16 cellular contexts compared by ENCODE assay signal in genomic region chr16:11050954-11051353, GRCh38.
A peak's percentile ranks its signal among the peaks of the same experiment; 100 is the strongest.
DNase-seq lines count a peak whose midpoint lies in the region; ATAC-seq and TF ChIP-seq lines count a peak whose summit lies in the region.
"Had no signal": no experiment of that assay in that cellular context is flagged by ENCODE, and none has a peak within 500 bp of the region (broad histone marks: within the 10 kb centered on the region; RNA-seq: fewer than 3 reads in every experiment).

No MANE protein-coding gene starts in this region.

- no peak overlapping the region for H3K4me3 Mint-ChIP-seq in activated CD8-positive, alpha-beta memory T cell treated with anti-CD3 and anti-CD28 coated beads, Interleukin-2, amount 10 ng/mL, durations not matched to agents 7 days and 5 days
- no peak overlapping the region for H3K4me3 Mint-ChIP-seq in activated CD8-positive, alpha-beta T cell treated with anti-CD3 and anti-CD28 coated beads for 36 hours

- no peak for TF ChIP-seq POLR2A in NB4 (IDR thresholded peaks at IDR 0.05; ENCODE audit: extremely low read depth, insufficient read length)

- POLR2A ChIA-PET in activated CD8-positive, alpha-beta T cell treated with anti-CD3 and anti-CD28 coated beads for 36 hours (lab: Charles Lee) = interaction anchor here (1.4 to 4.6 kb wide), 7 partner anchors 43 to 203 kb away, joined by 4 to 68 read pairs (median 11); partner anchors contain the start of gene SOCS1

- peaks cover 20% of the 10 kb centered on the region for H3F3A ChIP-seq in smooth muscle cell (ENCODE audit: low read depth)

- H3K79me2 ChIP-seq in smooth muscle cell (ENCODE audit: low read depth) = no peaks in the 10 kb centered on the region

- H2AFZ ChIP-seq in smooth muscle cell (ENCODE audit: low read depth) = no peak overlapping the region

- intact Hi-C loops in activated CD8-positive, alpha-beta T cell treated with anti-CD3 and anti-CD28 coated beads for 36 hours (cut with micrococcal nuclease) = loop anchor here (5.0 kb wide), 1 partner anchor 41 kb away; no protein-coding TSS in a partner anchor
- intact Hi-C loops in cardiac septum (cut with DNase I) = no loop called here

- H3K27ac ChIP-seq in smooth muscle cell (ENCODE audit: low read depth) = no peak overlapping the region
- H3K27ac ChIP-seq: heart right ventricle, ovary, upper lobe of left lung had no signal

- DNase-seq in activated CD8-positive, alpha-beta memory T cell treated with anti-CD3 and anti-CD28 coated beads, Interleukin-2, amount 10 ng/mL, durations not matched to agents 7 days and 5 days = no peak
- DNase-seq in activated CD8-positive, alpha-beta memory T cell treated with anti-CD3 and anti-CD28 coated beads, Interleukin-2, amount 50 U/mL, for 4 hours = no peak
- peak; percentile 27 for DNase-seq in NB4 (ENCODE audit: low read depth)
- no peak for DNase-seq in activated CD8-positive, alpha-beta T cell treated with anti-CD3 and anti-CD28 coated beads for 36 hours
- no peak for DNase-seq in smooth muscle cell (lab: John Stamatoyannopoulos, UW; ENCODE audit: unreplicated experiment)
- DNase-seq in cardiac septum (ENCODE audit: low spot score) = no peak
- no peak for DNase-seq in iPS-NIHi7 (ENCODE audit: extremely low spot score)
- no peak for DNase-seq in mucosa of gallbladder (ENCODE audit: low spot score)
- DNase-seq: activated T-cell treated with anti-CD3 and anti-CD28 coated beads, Interleukin-2, amount 50 U/mL, for 72 hours; heart right ventricle; MG63; ovary; stimulated activated naive CD4-positive, alpha-beta T cell; upper lobe of left lung had no signal

- peaks cover 14% of the 10 kb centered on the region for H3K4me1 ChIP-seq in smooth muscle cell (ENCODE audit: low read depth)

- no peak for ATAC-seq in activated CD8-positive, alpha-beta memory T cell treated with anti-CD3 and anti-CD28 coated beads, Interleukin-2, amount 10 ng/mL, durations not matched to agents 7 days and 5 days
- ATAC-seq in activated CD8-positive, alpha-beta T cell treated with anti-CD3 and anti-CD28 coated beads for 36 hours = no peak
- ATAC-seq: activated T-cell treated with anti-CD3 and anti-CD28 coated beads, Interleukin-2, amount 50 U/mL, for 72 hours; heart right ventricle; Panc1 had no signal

- H4K20me1 ChIP-seq in smooth muscle cell (ENCODE audit: low read depth) = no peaks in the 10 kb centered on the region

- H3K9ac ChIP-seq in smooth muscle cell (ENCODE audit: low read depth) = no peak overlapping the region

- no peaks in the 10 kb centered on the region for H3K9me3 ChIP-seq in smooth muscle cell (replicated peaks; ENCODE audit: low read depth)
- H3K9me3 ChIP-seq: heart right ventricle, MG63, ovary, upper lobe of left lung had no signal

- no peaks in the 10 kb centered on the region for H3K9me3 Mint-ChIP-seq in activated CD8-positive, alpha-beta memory T cell treated with anti-CD3 and anti-CD28 coated beads, Interleukin-2, amount 10 ng/mL, durations not matched to agents 7 days and 5 days (ENCODE audit: low read depth)
- H3K9me3 Mint-ChIP-seq in activated CD8-positive, alpha-beta T cell treated with anti-CD3 and anti-CD28 coated beads for 36 hours = no peaks in the 10 kb centered on the region

- CTCF ChIA-PET in activated CD8-positive, alpha-beta memory T cell treated with anti-CD3 and anti-CD28 coated beads, Interleukin-2, amount 10 ng/mL, durations not matched to agents 7 days and 5 days (lab: Charles Lee) = interaction anchor here (0.9 to 4.8 kb wide), 10 partner anchors 17 to 205 kb away, joined by 3 to 36 read pairs (median 8); partner anchors contain the start of gene SOCS1
- CTCF ChIA-PET in activated CD8-positive, alpha-beta T cell treated with anti-CD3 and anti-CD28 coated beads for 36 hours (lab: Charles Lee) = interaction anchor here (0.8 to 2.3 kb wide), 6 partner anchors 7 to 205 kb away, joined by 3 to 11 read pairs (median 6); partner anchors contain the start of gene SOCS1

- H3K36me3 Mint-ChIP-seq in activated CD8-positive, alpha-beta memory T cell treated with anti-CD3 and anti-CD28 coated beads, Interleukin-2, amount 10 ng/mL, durations not matched to agents 7 days and 5 days = peaks cover 56% of the 10 kb centered on the region
- H3K36me3 Mint-ChIP-seq in activated CD8-positive, alpha-beta T cell treated with anti-CD3 and anti-CD28 coated beads for 36 hours (ENCODE audit: low read depth) = peaks cover 55% of the 10 kb centered on the region

- peak overlapping the region; percentile 92 for H3K27ac Mint-ChIP-seq in activated CD8-positive, alpha-beta memory T cell treated with anti-CD3 and anti-CD28 coated beads, Interleukin-2, amount 10 ng/mL, durations not matched to agents 7 days and 5 days
- peak overlapping the region; percentile 97 for H3K27ac Mint-ChIP-seq in activated CD8-positive, alpha-beta T cell treated with anti-CD3 and anti-CD28 coated beads for 36 hours

- H3K36me3 ChIP-seq in smooth muscle cell (ENCODE audit: low read depth) = no peaks in the 10 kb centered on the region
- H3K36me3 ChIP-seq: ovary had no signal

- H3K27me3 ChIP-seq in smooth muscle cell (ENCODE audit: low read depth) = no peaks in the 10 kb centered on the region
- H3K27me3 ChIP-seq: heart right ventricle, MG63, ovary, upper lobe of left lung had no signal

- H3K4me1 Mint-ChIP-seq in activated CD8-positive, alpha-beta memory T cell treated with anti-CD3 and anti-CD28 coated beads, Interleukin-2, amount 10 ng/mL, durations not matched to agents 7 days and 5 days = peaks cover 95% of the 10 kb centered on the region
- H3K4me1 Mint-ChIP-seq in activated CD8-positive, alpha-beta T cell treated with anti-CD3 and anti-CD28 coated beads for 36 hours (ENCODE audit: low read depth) = peaks cover 68% of the 10 kb centered on the region

- H3K27me3 Mint-ChIP-seq in activated CD8-positive, alpha-beta memory T cell treated with anti-CD3 and anti-CD28 coated beads, Interleukin-2, amount 10 ng/mL, durations not matched to agents 7 days and 5 days = no peaks in the 10 kb centered on the region
- no peaks in the 10 kb centered on the region for H3K27me3 Mint-ChIP-seq in activated CD8-positive, alpha-beta T cell treated with anti-CD3 and anti-CD28 coated beads for 36 hours

- no peak for TF ChIP-seq CTCF in NB4 (IDR thresholded peaks at IDR 0.05; ENCODE audit: low read depth, low read length)
- TF ChIP-seq CTCF in activated CD8-positive, alpha-beta T cell treated with anti-CD3 and anti-CD28 coated beads for 36 hours (IDR thresholded peaks at IDR 0.05) = no peak
- no peak for TF ChIP-seq CTCF in smooth muscle cell (IDR thresholded peaks at IDR 0.05; ENCODE audit: borderline replicate concordance, insufficient read depth, poor library complexity, severe bottlenecking)

- H3K4me3 ChIP-seq in NB4 (ENCODE audit: low read depth, low read length) = no peak overlapping the region
- H3K4me3 ChIP-seq in smooth muscle cell = no peak overlapping the region
- H3K4me3 ChIP-seq: heart right ventricle, MG63, ovary, skin epidermis, upper lobe of left lung had no signal

- peak overlapping the region; percentile 25 for H3K4me2 ChIP-seq in smooth muscle cell

- 37% methylated on average over 7 of the region's 7 CpGs for WGBS in smooth muscle cell (ENCODE audit: low lambda C conversion rate)
